ENCODE assay signal across 19 cellular contexts in genomic region chr7:157348548-157348947, GRCh38. TPM values are rescaled to one million over a fixed set of nuclear protein-coding genes. Genes with fewer than 3 reads are reported as not detected.
DNase-seq lines count a peak whose midpoint lies in the region; ATAC-seq and TF ChIP-seq lines count a peak whose summit lies in the region.
"Had no signal": no experiment of that assay in that cellular context is flagged by ENCODE, and none has a peak within 500 bp of the region (broad histone marks: within the 10 kb centered on the region; RNA-seq: fewer than 3 reads in every experiment).

No MANE protein-coding gene starts in this region.

- no peaks in the 10 kb centered on the region for H3K79me1 ChIP-seq in mesenchymal stem cell (replicated peaks; ENCODE audit: low read length, poor library complexity, severe bottlenecking)

- no peak overlapping the region for H3K4ac ChIP-seq in mesenchymal stem cell (ENCODE audit: low read depth in 1 of 2, low read length in 2 of 2)

- H3K4me2 ChIP-seq in mesenchymal stem cell (ENCODE audit: low read length, poor library complexity, severe bottlenecking) = no peak overlapping the region

- no peaks in the 10 kb centered on the region for H3K36me3 Mint-ChIP-seq in activated T-cell treated with anti-CD3 and anti-CD28 coated beads, Interleukin-2, amount 50 U/mL, for 72 hours (ENCODE audit: insufficient read depth in 2 of 2)
- peaks cover 38% of the 10 kb centered on the region for H3K36me3 Mint-ChIP-seq in central memory CD8-positive, alpha-beta T cell (ENCODE audit: insufficient read depth)
- H3K36me3 Mint-ChIP-seq in nephron progenitor cell (ENCODE audit: low read depth) = peaks cover 55% of the 10 kb centered on the region

- H2BK15ac ChIP-seq in mesenchymal stem cell (ENCODE audit: low read depth, poor library complexity, severe bottlenecking) = no peak overlapping the region

- no peak overlapping the region for H3K18ac ChIP-seq in mesenchymal stem cell (ENCODE audit: low read depth in 1 of 2, low read length in 2 of 2)

- H3K27me3 Mint-ChIP-seq in activated T-cell treated with anti-CD3 and anti-CD28 coated beads, Interleukin-2, amount 50 U/mL, for 72 hours (ENCODE audit: low read depth) = no peaks in the 10 kb centered on the region
- H3K27me3 Mint-ChIP-seq in central memory CD8-positive, alpha-beta T cell = no peaks in the 10 kb centered on the region
- H3K27me3 Mint-ChIP-seq in nephron progenitor cell (ENCODE audit: low read depth, poor library complexity) = peaks cover 8% of the 10 kb centered on the region

- no peak overlapping the region for H3K14ac ChIP-seq in mesenchymal stem cell (ENCODE audit: low read length in 2 of 2)

- H2BK5ac ChIP-seq in mesenchymal stem cell (ENCODE audit: low read depth, low read length, poor library complexity, severe bottlenecking) = no peak overlapping the region

- peaks cover 87% of the 10 kb centered on the region for H3K4me1 Mint-ChIP-seq in activated T-cell treated with anti-CD3 and anti-CD28 coated beads, Interleukin-2, amount 50 U/mL, for 72 hours (ENCODE audit: low read depth)
- H3K4me1 Mint-ChIP-seq in central memory CD8-positive, alpha-beta T cell = peaks cover 62% of the 10 kb centered on the region
- peaks cover 27% of the 10 kb centered on the region for H3K4me1 Mint-ChIP-seq in nephron progenitor cell

- H3K27ac ChIP-seq in HEK293 (ENCODE audit: extremely low read depth, low read depth, low read length) (no peak overlapping the region), mesenchymal stem cell (ENCODE audit: low read length, poor library complexity, severe bottlenecking) (no peak overlapping the region)
- H3K27ac ChIP-seq: right lobe of liver had no signal

- CTCF ChIA-PET in HEK293 (lab: Yijun Ruan, JAX) = interaction anchor here (0.8 to 3.1 kb wide), 2 partner anchors 9 to 970 kb away, joined by 3 to 17 read pairs; no protein-coding TSS in a partner anchor

- H2AFZ ChIP-seq in mesenchymal stem cell (ENCODE audit: low read depth, low read length) = no peak overlapping the region

- no peak for ATAC-seq in activated T-cell treated with anti-CD3 and anti-CD28 coated beads, Interleukin-2, amount 50 U/mL, for 72 hours (replicated peaks in 1 of 2)
- ATAC-seq in central memory CD8-positive, alpha-beta T cell (replicated peaks; ENCODE audit: extremely low read depth, poor library complexity, severe bottlenecking) = no peak
- ATAC-seq in HG02571 (IDR thresholded peaks at IDR 0.05; ENCODE audit: unreplicated experiment) = no peak
- ATAC-seq: right lobe of liver had no signal

- H4K8ac ChIP-seq in mesenchymal stem cell (ENCODE audit: low read length) = no peak overlapping the region

- no peaks in the 10 kb centered on the region for H3K27me3 ChIP-seq in mesenchymal stem cell (ENCODE audit: control insufficient read depth in 1 of 2, insufficient read depth in 1 of 2, low read length in 2 of 2)
- H3K27me3 ChIP-seq: heart left ventricle, MG63, right lobe of liver had no signal

- no peaks in the 10 kb centered on the region for H3K36me3 ChIP-seq in HEK293 (ENCODE audit: control insufficient read depth in 2 of 2, insufficient read depth in 1 of 2, low read length in 2 of 2)
- peaks cover 0 to 3% of the 10 kb centered on the region in 2 experiments for H3K36me3 ChIP-seq in mesenchymal stem cell (ENCODE audit: control insufficient read depth in 1 of 2, insufficient read depth in 2 of 2, low read depth in 1 of 2, low read length in 2 of 2)
- H3K36me3 ChIP-seq: heart left ventricle, MG63, right lobe of liver had no signal

- no peak overlapping the region for H4K91ac ChIP-seq in mesenchymal stem cell (ENCODE audit: low read length)

- H3K4me3 Mint-ChIP-seq in activated T-cell treated with anti-CD3 and anti-CD28 coated beads, Interleukin-2, amount 50 U/mL, for 72 hours = no peak overlapping the region
- peak overlapping the region; percentile 33 for H3K4me3 Mint-ChIP-seq in central memory CD8-positive, alpha-beta T cell
- H3K4me3 Mint-ChIP-seq in nephron progenitor cell = no peak overlapping the region

- H2BK12ac ChIP-seq in mesenchymal stem cell (ENCODE audit: low read length in 2 of 2) = no peak overlapping the region

- H2AK5ac ChIP-seq in mesenchymal stem cell (ENCODE audit: low read length, severe bottlenecking) = no peak overlapping the region

- H3K4me1 ChIP-seq in HEK293 (ENCODE audit: control insufficient read depth, insufficient read depth, low read length) (no peaks in the 10 kb centered on the region), mesenchymal stem cell (ENCODE audit: control insufficient read depth, insufficient read depth, low read depth, low read length) (peaks cover 11% of the 10 kb centered on the region)

- no peaks in the 10 kb centered on the region for H3K9me3 Mint-ChIP-seq in activated T-cell treated with anti-CD3 and anti-CD28 coated beads, Interleukin-2, amount 50 U/mL, for 72 hours
- H3K9me3 Mint-ChIP-seq in central memory CD8-positive, alpha-beta T cell = no peaks in the 10 kb centered on the region
- H3K9me3 Mint-ChIP-seq in nephron progenitor cell = peaks cover 23% of the 10 kb centered on the region

- no peak for DNase-seq in activated T-cell treated with anti-CD3 and anti-CD28 coated beads, Interleukin-2, amount 50 U/mL, for 72 hours
- DNase-seq in activated T-cell treated with anti-CD3 and anti-CD28 coated beads, Interleukin-2, amount 50 U/mL, for 48 hours = no peak
- no peak for DNase-seq in central memory CD8-positive, alpha-beta T cell (ENCODE audit: low spot score in 2 of 2)
- DNase-seq in nephron progenitor cell = no peak
- DNase-seq in mesenchymal stem cell = no peak
- DNase-seq in NCI-H1092 (lab: John Stamatoyannopoulos, UW) = no peak
- DNase-seq: activated CD4-positive, alpha-beta T cell treated with anti-CD3 and anti-CD28 coated beads for 4 hours; C1 segment of cervical spinal cord; DMS 273 treated with DMSO at 0.1 percent for 48 hours; heart left ventricle; MG63; NCI-H1436 treated with DMSO at 0.1 percent for 48 hours; NCI-H2171; NCI-H526; occipital lobe; stimulated activated CD8-positive, alpha-beta memory T cell treated with anti-CD3 and anti-CD28 coated beads, Interleukin-4, amount 100 ng/mL, for 48 hours had no signal

- no peak overlapping the region for H2BK120ac ChIP-seq in mesenchymal stem cell (ENCODE audit: low read depth, low read length)

- no peak overlapping the region for H3K9ac ChIP-seq in mesenchymal stem cell (ENCODE audit: low read length)

- no peaks in the 10 kb centered on the region for H3K9me3 ChIP-seq in HEK293 (ENCODE audit: control insufficient read depth, insufficient read depth, low read depth, low read length)
- no peaks in the 10 kb centered on the region for H3K9me3 ChIP-seq in mesenchymal stem cell (ENCODE audit: control insufficient read depth, low read length)
- H3K9me3 ChIP-seq: heart left ventricle, MG63, right lobe of liver had no signal

- TF ChIP-seq CTCF in HEK293 (tag by site-specific recombination; IDR thresholded peaks at IDR 0.05) (no peak), nephron progenitor cell (IDR thresholded peaks at IDR 0.05) (no peak)

- POLR2A ChIA-PET in HEK293 (lab: Yijun Ruan, JAX) = no interaction called here

- H3K4me3 ChIP-seq in HEK293 (ENCODE audit: low read depth, low read length) (no peak overlapping the region), mesenchymal stem cell (ENCODE audit: insufficient read depth in 1 of 2, low read depth in 1 of 2, low read length in 2 of 2) (no peak overlapping the region)
- H3K4me3 ChIP-seq: heart left ventricle, MG63, right lobe of liver had no signal

- H3K23ac ChIP-seq in mesenchymal stem cell (ENCODE audit: low read length in 2 of 2) = no peak overlapping the region

- WGBS in mesenchymal stem cell = 89% methylated on average over 11 of the region's 11 CpGs

- H3K27ac Mint-ChIP-seq in activated T-cell treated with anti-CD3 and anti-CD28 coated beads, Interleukin-2, amount 50 U/mL, for 72 hours = peak overlapping the region; percentile 11
- H3K27ac Mint-ChIP-seq in central memory CD8-positive, alpha-beta T cell (ENCODE audit: low read depth) = no peak overlapping the region
- H3K27ac Mint-ChIP-seq in nephron progenitor cell = peak overlapping the region; percentile 71

TF ChIP-seq in HEK293, 187 proteins besides CTCF, POLR2A, EP300 and RAD21:
- TF ChIP-seq ZNF18 (tag by site-specific recombination; IDR thresholded peaks at IDR 0.05) = 0 out of 2 replicates have a peak, but pooled peaks have one; percentile 32
- no peak for TF ChIP-seq ZIC2 (tag by site-specific recombination; IDR thresholded peaks at IDR 0.05)
- peak; percentile 92 for TF ChIP-seq ZNF600 (tag by site-specific recombination; IDR thresholded peaks at IDR 0.05)
- no peak for TF ChIP-seq ZBTB17 (tag by site-specific recombination; IDR thresholded peaks at IDR 0.05)
- no peak for TF ChIP-seq ZNF394 (tag by site-specific recombination; IDR thresholded peaks at IDR 0.05; ENCODE audit: borderline replicate concordance)

RNA-seq across cellular contexts. Expression of gene DNAJB6, which starts 11.7 kb away (rescaled TPM):
- 100 to 1,000 TPM; 103 to 116 TPM for total RNA-seq in activated T-cell treated with anti-CD3 and anti-CD28 coated beads, Interleukin-2, amount 50 U/mL, for 72 hours
- 177 TPM for polyA plus RNA-seq in mesenchymal stem cell (2013, experiment 1 of 2)
- polyA plus RNA-seq in mesenchymal stem cell (2013, experiment 2 of 2) = 148 TPM
